In genomic region chr5:134511796-134512660, GRCh38 we compare ENCODE assay signal across 10 cellular contexts. TPM values are rescaled to one million over a fixed set of nuclear protein-coding genes. Genes with fewer than 3 reads are reported as not detected.
DNase-seq lines count a peak whose midpoint lies in the region; ATAC-seq and TF ChIP-seq lines count a peak whose summit lies in the region.
"Had no signal": no experiment of that assay in that cellular context is flagged by ENCODE, and none has a peak within 500 bp of the region (broad histone marks: within the 10 kb centered on the region; RNA-seq: fewer than 3 reads in every experiment).

No MANE protein-coding gene starts in this region.

- peak; percentile 83 for ATAC-seq in left lung
- ATAC-seq in aorta (ENCODE audit: low FRiP score): peak; percentile 79
- no peak for ATAC-seq in HG02678 (IDR thresholded peaks at IDR 0.05; ENCODE audit: unreplicated experiment)

- H3K27ac Mint-ChIP-seq in activated naive CD4-positive, alpha-beta T cell treated with anti-CD3 and anti-CD28 coated beads, Interleukin-2, amount 50 U/mL, for 24 hours: peak overlapping the region; percentile 49
- H3K27ac Mint-ChIP-seq in MCF 10A (ENCODE audit: low read depth, unreplicated experiment): peak overlapping the region; percentile 82
- H3K27ac Mint-ChIP-seq: dendritic cell treated with granulocyte-macrophage colony-stimulating factor and Interleukin-4, amounts not matched to agents 40 ng/mL and 50 ng/mL, for 4 days had no signal

- H3K4me3 ChIP-seq in left lung (no peak overlapping the region), aorta (ENCODE audit: low read length in 2 of 2) (no peak overlapping the region)

- no peaks in the 10 kb centered on the region for H3K36me3 ChIP-seq in left lung
- no peaks in the 10 kb centered on the region for H3K36me3 ChIP-seq in aorta (ENCODE audit: control insufficient read depth in 1 of 2, insufficient read depth in 2 of 2, low read length in 1 of 2)

- 57 to 72% methylated on average over 7 of the region's 7 CpGs for WGBS in aorta, 2 donors

- H3K4me1 ChIP-seq in left lung (peaks cover 10 to 17% of the 10 kb centered on the region in 2 donors), aorta (ENCODE audit: control insufficient read depth in 1 of 2, insufficient read depth in 2 of 2, low read length in 2 of 2) (no peaks in the 10 kb centered on the region)

- no peak overlapping the region for H3K4me3 Mint-ChIP-seq in activated naive CD4-positive, alpha-beta T cell treated with anti-CD3 and anti-CD28 coated beads, Interleukin-2, amount 50 U/mL, for 24 hours
- H3K4me3 Mint-ChIP-seq in MCF 10A (ENCODE audit: unreplicated experiment): peak overlapping the region; percentile 48
- H3K4me3 Mint-ChIP-seq: dendritic cell treated with granulocyte-macrophage colony-stimulating factor and Interleukin-4, amounts not matched to agents 40 ng/mL and 50 ng/mL, for 4 days had no signal

- H3K9me3 ChIP-seq in left lung: no peaks in the 10 kb centered on the region
- H3K9me3 ChIP-seq in aorta (ENCODE audit: control insufficient read depth, low read length): no peaks in the 10 kb centered on the region

- H3K27ac ChIP-seq in left lung (peak overlapping the region; percentile 55 to 66), aorta (ENCODE audit: low read depth in 1 of 2, low read length in 2 of 2) (no peak overlapping the region)

- no TSS peak for BruUV-seq in MCF 10A (replicated peaks; lab: Mats Ljungman, UMichigan)

- H3K36me3 Mint-ChIP-seq in activated naive CD4-positive, alpha-beta T cell treated with anti-CD3 and anti-CD28 coated beads, Interleukin-2, amount 50 U/mL, for 24 hours: no peaks in the 10 kb centered on the region
- H3K36me3 Mint-ChIP-seq in MCF 10A (ENCODE audit: insufficient read depth, unreplicated experiment): peaks cover 6% of the 10 kb centered on the region

- H3K4me1 Mint-ChIP-seq in activated naive CD4-positive, alpha-beta T cell treated with anti-CD3 and anti-CD28 coated beads, Interleukin-2, amount 50 U/mL, for 24 hours: peaks cover 33% of the 10 kb centered on the region
- peaks cover 54% of the 10 kb centered on the region for H3K4me1 Mint-ChIP-seq in MCF 10A (ENCODE audit: insufficient read depth, unreplicated experiment)

- no peaks in the 10 kb centered on the region for H3K27me3 Mint-ChIP-seq in activated naive CD4-positive, alpha-beta T cell treated with anti-CD3 and anti-CD28 coated beads, Interleukin-2, amount 50 U/mL, for 24 hours
- no peaks in the 10 kb centered on the region for H3K27me3 Mint-ChIP-seq in MCF 10A (ENCODE audit: insufficient read depth, unreplicated experiment)
- H3K27me3 Mint-ChIP-seq: dendritic cell treated with granulocyte-macrophage colony-stimulating factor and Interleukin-4, amounts not matched to agents 40 ng/mL and 50 ng/mL, for 4 days had no signal

- POLR2A ChIA-PET in MCF 10A (lab: Yijun Ruan, JAX): interaction anchor here (0.5 to 20.3 kb wide), 35 partner anchors 9 to 348 kb away, joined by 3 to 300 read pairs (median 7); partner anchors contain the start of genes CDKN2AIPNL, JADE2, SEC24A and SKP1

- H3K27me3 ChIP-seq in left lung: no peaks in the 10 kb centered on the region
- no peaks in the 10 kb centered on the region for H3K27me3 ChIP-seq in aorta (ENCODE audit: control insufficient read depth in 1 of 2, insufficient read depth in 2 of 2, low read length in 1 of 2)

- intact Hi-C loops in MCF 10A (cut with micrococcal nuclease) (loop anchor here (1.0 to 5.0 kb wide), 6 partner anchors 12 to 209 kb away; partner anchors contain the start of genes CDKN2AIPNL and UBE2B), left lung (cut with DNase I) (no loop called here), aorta (cut with DNase I) (no loop called here)

- CTCF ChIA-PET in MCF 10A (lab: Yijun Ruan, JAX): interaction anchor here (0.5 to 4.5 kb wide), 42 partner anchors 9 to 415 kb away, joined by 3 to 57 read pairs (median 6); partner anchors contain the start of genes CDKN2AIPNL, JADE2 and UBE2B

- TF ChIP-seq CTCF in MCF 10A (IDR thresholded peaks at IDR 0.05; ENCODE audit: unreplicated experiment) (peak; percentile 61), left lung (IDR thresholded peaks at IDR 0.05) (no peak)

- no peak for DNase-seq in activated naive CD4-positive, alpha-beta T cell treated with anti-CD3 and anti-CD28 coated beads, Interleukin-2, amount 50 U/mL, for 16 hours
- DNase-seq in MCF 10A (ENCODE audit: unreplicated experiment) (peak; percentile 95), left lung (peak in 1 of 2 donors; percentile 73), aorta (peak; percentile 80 to 84), inferior parietal cortex (ENCODE audit: extremely low spot score) (no peak)
- DNase-seq in activated CD4-positive, alpha-beta T cell treated with anti-CD3 and anti-CD28 coated beads, Interleukin-2, amount 50 U/mL, for 4 hours: no peak
- DNase-seq: NCI-H187 had no signal

- no peaks in the 10 kb centered on the region for H3K9me3 Mint-ChIP-seq in activated naive CD4-positive, alpha-beta T cell treated with anti-CD3 and anti-CD28 coated beads, Interleukin-2, amount 50 U/mL, for 24 hours
- H3K9me3 Mint-ChIP-seq in MCF 10A (ENCODE audit: unreplicated experiment): no peaks in the 10 kb centered on the region
- H3K9me3 Mint-ChIP-seq: dendritic cell treated with granulocyte-macrophage colony-stimulating factor and Interleukin-4, amounts not matched to agents 40 ng/mL and 50 ng/mL, for 4 days had no signal

RNA-seq across cellular contexts. Expression of gene JADE2, which starts 13.4 kb away (rescaled TPM):
- 104 and 138 TPM in 2 replicates for total RNA-seq in MCF 10A (2022)
- total RNA-seq in left lung: 10 to 100 TPM; 36.8 to 51.1 TPM
- 10 to 100 TPM; 39.8 to 60.3 TPM for total RNA-seq in aorta
- polyA plus RNA-seq in aorta: 10 to 100 TPM in 1 of 2 donors, 1 to 10 TPM in 1; 6.1 to 11.7 TPM

Comparison
In these comparisons a context has a peak if more than half of its experiments do, and no peak if none do; other contexts are left out.
1. DNase-seq: peak in MCF 10A (single experiment) and aorta (2 of 2); none in activated naive CD4-positive, alpha-beta T cell treated with anti-CD3 and anti-CD28 coated beads, Interleukin-2, amount 50 U/mL, for 16 hours (single experiment), activated CD4-positive, alpha-beta T cell treated with anti-CD3 and anti-CD28 coated beads, Interleukin-2, amount 50 U/mL, for 4 hours (0 of 2) and inferior parietal cortex (single experiment).
2. H3K27ac ChIP-seq: peak in left lung (2 of 2); none in aorta (0 of 2).